ENCODE assay signal across 8 cellular contexts in the genomic region with DNA sequence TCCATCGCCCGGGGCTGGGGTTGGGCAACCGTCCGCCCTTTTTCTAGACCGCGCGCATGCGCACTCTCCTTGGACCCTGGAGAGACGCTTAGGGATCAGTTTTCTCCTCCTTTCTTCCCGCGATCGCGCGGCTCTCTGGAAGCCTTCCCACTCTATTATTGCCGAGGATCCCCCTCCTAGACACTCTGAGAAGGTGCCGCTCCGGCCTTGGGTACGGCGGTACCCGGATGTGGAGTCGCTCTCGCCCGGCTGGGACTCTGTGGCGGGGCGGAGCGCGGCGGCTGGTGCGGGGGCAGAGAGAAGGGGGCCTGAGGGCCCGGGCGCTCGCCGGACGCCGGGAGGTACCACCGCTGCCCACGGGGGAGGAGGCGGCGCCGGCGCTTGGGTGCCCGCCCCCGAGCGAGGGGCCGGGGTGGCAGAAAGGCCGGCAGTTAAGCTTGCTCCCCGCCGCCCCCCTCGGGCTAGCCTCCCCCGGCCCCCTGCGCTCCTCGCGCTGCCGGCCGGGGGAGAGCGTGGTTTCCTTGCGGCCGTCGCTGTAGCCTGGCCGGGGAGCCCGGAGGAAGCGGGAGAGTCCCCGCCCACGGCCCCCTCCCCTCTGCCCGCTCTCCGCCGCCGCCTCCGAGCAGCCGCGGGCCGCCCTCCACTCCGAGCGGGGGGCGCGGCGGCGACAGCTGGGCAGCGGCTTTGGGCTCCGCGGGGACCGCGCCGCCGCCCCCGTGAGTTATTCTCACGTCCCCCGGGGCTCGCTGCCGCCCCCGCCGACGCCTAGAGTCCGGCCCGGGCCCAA. TPM values are rescaled to one million over a fixed set of nuclear protein-coding genes. Genes with fewer than 3 reads are reported as not detected.
A peak's percentile ranks its signal among the peaks of the same experiment; 100 is the strongest.
DNase-seq lines count a peak whose midpoint lies in the region; ATAC-seq and TF ChIP-seq lines count a peak whose summit lies in the region.

A gene (plus strand): TSS at position 69 of the 787 bp plus-strand sequence. CDS start 792 bp downstream, outside the sequence.

- ATAC-seq in GM21786 (IDR thresholded peaks at IDR 0.05; ENCODE audit: unreplicated experiment) (peak; percentile 51), right cardiac atrium (peak; percentile 89 to 92)

- intact Hi-C loops in right cardiac atrium (cut with DNase I) = no loop called here

- CTCF ChIA-PET in SK-N-SH (lab: Yijun Ruan, JAX) = interaction anchor here (0.7 to 2.6 kb wide), 6 partner anchors 36 to 140 kb away, joined by 3 to 10 read pairs (median 3); a partner anchor contains a TSS

- H2AFZ ChIP-seq in SK-N-SH (ENCODE audit: low read depth) = peak within 1 kb of the TSS; percentile 88

- no peaks in the 10 kb centered on the region for H3K27me3 ChIP-seq in GM06990 (replicated peaks; ENCODE audit: control insufficient read depth, insufficient read depth, low read length)
- H3K27me3 ChIP-seq in SK-N-SH (ENCODE audit: insufficient read depth) = no peaks in the 10 kb centered on the region
- no peaks in the 10 kb centered on the region for H3K27me3 ChIP-seq in right cardiac atrium (ENCODE audit: control insufficient read depth, insufficient read depth)

- DNase-seq in GM06990 (ENCODE audit: extremely low read depth, insufficient read length) (peak; percentile 94), KBM-7 (peak; percentile 99), SK-N-SH (peak; percentile 96), right cardiac atrium (peak; percentile 68 to 100 (median 100)), pulmonary artery endothelial cell (ENCODE audit: low read depth, low spot score) (peak; percentile 13), MV-4-11 (lab: John Stamatoyannopoulos, UW) (no peak)

- no peak for TF ChIP-seq EP300 in SK-N-SH (IDR thresholded peaks at IDR 0.05; ENCODE audit: borderline replicate concordance in 1 of 2, low read depth in 1 of 2, low read length in 1 of 2)

- no peaks in the 10 kb centered on the region for H3K9me2 ChIP-seq in SK-N-SH

- H3K36me3 ChIP-seq in GM06990 (ENCODE audit: control insufficient read depth, insufficient read depth, low read length) (no peaks in the 10 kb centered on the region), SK-N-SH (replicated peaks in 1 of 2; ENCODE audit: control insufficient read depth in 1 of 2, insufficient read depth in 2 of 2, low read length in 1 of 2) (peaks cover 0 to 4% of the 10 kb centered on the region in 2 experiments)

- peaks cover 0 to 2% of the 10 kb centered on the region in 2 experiments; a peak in 2 of 4 replicates for H3K4me1 ChIP-seq in SK-N-SH (ENCODE audit: control insufficient read depth in 1 of 2, insufficient read depth in 2 of 2, low read depth in 1 of 2, low read length in 1 of 2)
- H3K4me1 ChIP-seq in right cardiac atrium (ENCODE audit: control insufficient read depth, insufficient read depth, low read length) = peaks cover 2% of the 10 kb centered on the region

- H3K9ac ChIP-seq in SK-N-SH = peak within 1 kb of the TSS; percentile 98

- POLR2A ChIA-PET in SK-N-SH (lab: Yijun Ruan, JAX) = interaction anchor here (0.9 to 3.2 kb wide), 4 partner anchors 36 to 140 kb away, joined by 3 to 17 read pairs (median 8); a partner anchor contains a TSS

- H4K20me1 ChIP-seq in SK-N-SH (ENCODE audit: insufficient read depth) = peaks cover 34% of the 10 kb centered on the region

- 0% methylated on average over 12 of the region's 95 CpGs for WGBS in SK-N-SH (ENCODE audit: low lambda C conversion rate)
- WGBS in right cardiac atrium = under 1% methylated on average over 95 of the region's 95 CpGs

- no peak for TF ChIP-seq CTCF in GM06990 (IDR thresholded peaks at IDR 0.05; ENCODE audit: insufficient read depth, low read length, poor library complexity, severe bottlenecking)
- no peak for TF ChIP-seq CTCF in SK-N-SH (IDR thresholded peaks at IDR 0.05)

- no peak for TF ChIP-seq RAD21 in SK-N-SH (IDR thresholded peaks at IDR 0.05; ENCODE audit: low read length)

- H3K4me2 ChIP-seq in SK-N-SH = peak within 1 kb of the TSS; percentile 95

- peaks cover 44% of the 10 kb centered on the region for H3K79me2 ChIP-seq in SK-N-SH (ENCODE audit: insufficient read depth)

- peak within 1 kb of the TSS; percentile 98 for H3K27ac ChIP-seq in SK-N-SH (ENCODE audit: low read depth in 2 of 2, low read length in 1 of 2)
- H3K27ac ChIP-seq in angular gyrus (ENCODE audit: low read depth, low read length) = peak within 1 kb of the TSS; percentile 98
- peak within 1 kb of the TSS; percentile 100 for H3K27ac ChIP-seq in right cardiac atrium (ENCODE audit: low read length)

- H3F3A ChIP-seq in SK-N-SH (replicated peaks; ENCODE audit: insufficient read depth) = no peaks in the 10 kb centered on the region

- H3K9me3 ChIP-seq in SK-N-SH (no peaks in the 10 kb centered on the region), right cardiac atrium (ENCODE audit: control insufficient read depth, low read length) (no peaks in the 10 kb centered on the region)

- H3K4me3 ChIP-seq in GM06990 (replicated peaks; ENCODE audit: low read depth, low read length) (peak within 1 kb of the TSS; percentile 92), SK-N-SH (ENCODE audit: low read depth in 2 of 2, low read length in 1 of 2) (peak within 1 kb of the TSS; percentile 89 to 95), right cardiac atrium (ENCODE audit: low read length) (peak within 1 kb of the TSS; percentile 96)

- in situ Hi-C loops in KBM-7 (cut with MboI; ENCODE audit: low pct_unique_long_range_greater_than_20kb, low sequenced_read_pairs) = no loop called here

TF ChIP-seq in SK-N-SH, 30 proteins besides CTCF, POLR2A, EP300 and RAD21 (continues in another document):
- TF ChIP-seq, protein P1, sequence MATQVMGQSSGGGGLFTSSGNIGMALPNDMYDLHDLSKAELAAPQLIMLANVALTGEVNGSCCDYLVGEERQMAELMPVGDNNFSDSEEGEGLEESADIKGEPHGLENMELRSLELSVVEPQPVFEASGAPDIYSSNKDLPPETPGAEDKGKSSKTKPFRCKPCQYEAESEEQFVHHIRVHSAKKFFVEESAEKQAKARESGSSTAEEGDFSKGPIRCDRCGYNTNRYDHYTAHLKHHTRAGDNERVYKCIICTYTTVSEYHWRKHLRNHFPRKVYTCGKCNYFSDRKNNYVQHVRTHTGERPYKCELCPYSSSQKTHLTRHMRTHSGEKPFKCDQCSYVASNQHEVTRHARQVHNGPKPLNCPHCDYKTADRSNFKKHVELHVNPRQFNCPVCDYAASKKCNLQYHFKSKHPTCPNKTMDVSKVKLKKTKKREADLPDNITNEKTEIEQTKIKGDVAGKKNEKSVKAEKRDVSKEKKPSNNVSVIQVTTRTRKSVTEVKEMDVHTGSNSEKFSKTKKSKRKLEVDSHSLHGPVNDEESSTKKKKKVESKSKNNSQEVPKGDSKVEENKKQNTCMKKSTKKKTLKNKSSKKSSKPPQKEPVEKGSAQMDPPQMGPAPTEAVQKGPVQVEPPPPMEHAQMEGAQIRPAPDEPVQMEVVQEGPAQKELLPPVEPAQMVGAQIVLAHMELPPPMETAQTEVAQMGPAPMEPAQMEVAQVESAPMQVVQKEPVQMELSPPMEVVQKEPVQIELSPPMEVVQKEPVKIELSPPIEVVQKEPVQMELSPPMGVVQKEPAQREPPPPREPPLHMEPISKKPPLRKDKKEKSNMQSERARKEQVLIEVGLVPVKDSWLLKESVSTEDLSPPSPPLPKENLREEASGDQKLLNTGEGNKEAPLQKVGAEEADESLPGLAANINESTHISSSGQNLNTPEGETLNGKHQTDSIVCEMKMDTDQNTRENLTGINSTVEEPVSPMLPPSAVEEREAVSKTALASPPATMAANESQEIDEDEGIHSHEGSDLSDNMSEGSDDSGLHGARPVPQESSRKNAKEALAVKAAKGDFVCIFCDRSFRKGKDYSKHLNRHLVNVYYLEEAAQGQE (IDR thresholded peaks at IDR 0.05; ENCODE audit: low read depth, low read length) = no peak
- TF ChIP-seq FOSL2 (IDR thresholded peaks at IDR 0.05; ENCODE audit: borderline replicate concordance, low read depth) = no peak
- no peak for TF ChIP-seq GATA2 (CRISPR knock-in tag; IDR thresholded peaks at IDR 0.05)
- no peak for TF ChIP-seq FOXM1 (IDR thresholded peaks at IDR 0.05; ENCODE audit: low read depth)
- TF ChIP-seq NRF1 (IDR thresholded peaks at IDR 0.05; ENCODE audit: low read depth, low read length) = peak; percentile 86
- TF ChIP-seq TAF1 (IDR thresholded peaks at IDR 0.05; ENCODE audit: borderline replicate concordance, low read depth, low read length) = peak; percentile 62
- TF ChIP-seq, protein P2, sequence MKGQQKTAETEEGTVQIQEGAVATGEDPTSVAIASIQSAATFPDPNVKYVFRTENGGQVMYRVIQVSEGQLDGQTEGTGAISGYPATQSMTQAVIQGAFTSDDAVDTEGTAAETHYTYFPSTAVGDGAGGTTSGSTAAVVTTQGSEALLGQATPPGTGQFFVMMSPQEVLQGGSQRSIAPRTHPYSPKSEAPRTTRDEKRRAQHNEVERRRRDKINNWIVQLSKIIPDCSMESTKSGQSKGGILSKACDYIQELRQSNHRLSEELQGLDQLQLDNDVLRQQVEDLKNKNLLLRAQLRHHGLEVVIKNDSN (IDR thresholded peaks at IDR 0.05; ENCODE audit: borderline replicate concordance, low read depth) = no peak
- no peak for TF ChIP-seq SIN3A (IDR thresholded peaks at IDR 0.05; ENCODE audit: borderline replicate concordance, low read depth, low read length)
- TF ChIP-seq GABPA (IDR thresholded peaks at IDR 0.05; ENCODE audit: low read depth) = no peak
- no peak for TF ChIP-seq RFX5 (IDR thresholded peaks at IDR 0.05; ENCODE audit: low read length)
- no peak for TF ChIP-seq TEAD4 (IDR thresholded peaks at IDR 0.05; ENCODE audit: borderline replicate concordance, insufficient read depth)
- TF ChIP-seq, protein P3, sequence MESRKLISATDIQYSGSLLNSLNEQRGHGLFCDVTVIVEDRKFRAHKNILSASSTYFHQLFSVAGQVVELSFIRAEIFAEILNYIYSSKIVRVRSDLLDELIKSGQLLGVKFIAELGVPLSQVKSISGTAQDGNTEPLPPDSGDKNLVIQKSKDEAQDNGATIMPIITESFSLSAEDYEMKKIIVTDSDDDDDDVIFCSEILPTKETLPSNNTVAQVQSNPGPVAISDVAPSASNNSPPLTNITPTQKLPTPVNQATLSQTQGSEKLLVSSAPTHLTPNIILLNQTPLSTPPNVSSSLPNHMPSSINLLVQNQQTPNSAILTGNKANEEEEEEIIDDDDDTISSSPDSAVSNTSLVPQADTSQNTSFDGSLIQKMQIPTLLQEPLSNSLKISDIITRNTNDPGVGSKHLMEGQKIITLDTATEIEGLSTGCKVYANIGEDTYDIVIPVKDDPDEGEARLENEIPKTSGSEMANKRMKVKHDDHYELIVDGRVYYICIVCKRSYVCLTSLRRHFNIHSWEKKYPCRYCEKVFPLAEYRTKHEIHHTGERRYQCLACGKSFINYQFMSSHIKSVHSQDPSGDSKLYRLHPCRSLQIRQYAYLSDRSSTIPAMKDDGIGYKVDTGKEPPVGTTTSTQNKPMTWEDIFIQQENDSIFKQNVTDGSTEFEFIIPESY (IDR thresholded peaks at IDR 0.05; ENCODE audit: borderline replicate concordance, low read depth) = no peak

RNA-seq across cellular contexts. Expression of the gene that starts here (rescaled TPM):
- polyA plus RNA-seq in SK-N-SH (2012; rRNA removed) (5.0 and 6.5 TPM in 2 replicates), right cardiac atrium (3.7 TPM)
- polyA plus RNA-seq in SK-N-SH (2012; cell fraction: cytosol; rRNA removed) = 8.2 and 8.4 TPM in 2 replicates
- polyA plus RNA-seq in SK-N-SH (2012; cell fraction: nucleus; rRNA removed) = 3.6 and 9.1 TPM in 2 replicates
- total RNA-seq in right cardiac atrium (10 to 100 TPM; 21.7 to 29.5 (median 24.1) TPM), pulmonary artery endothelial cell (64.0 and 70.2 TPM in 2 replicates)
